Comparison of ENCODE assay signal across 10 cellular contexts in the genomic region with DNA sequence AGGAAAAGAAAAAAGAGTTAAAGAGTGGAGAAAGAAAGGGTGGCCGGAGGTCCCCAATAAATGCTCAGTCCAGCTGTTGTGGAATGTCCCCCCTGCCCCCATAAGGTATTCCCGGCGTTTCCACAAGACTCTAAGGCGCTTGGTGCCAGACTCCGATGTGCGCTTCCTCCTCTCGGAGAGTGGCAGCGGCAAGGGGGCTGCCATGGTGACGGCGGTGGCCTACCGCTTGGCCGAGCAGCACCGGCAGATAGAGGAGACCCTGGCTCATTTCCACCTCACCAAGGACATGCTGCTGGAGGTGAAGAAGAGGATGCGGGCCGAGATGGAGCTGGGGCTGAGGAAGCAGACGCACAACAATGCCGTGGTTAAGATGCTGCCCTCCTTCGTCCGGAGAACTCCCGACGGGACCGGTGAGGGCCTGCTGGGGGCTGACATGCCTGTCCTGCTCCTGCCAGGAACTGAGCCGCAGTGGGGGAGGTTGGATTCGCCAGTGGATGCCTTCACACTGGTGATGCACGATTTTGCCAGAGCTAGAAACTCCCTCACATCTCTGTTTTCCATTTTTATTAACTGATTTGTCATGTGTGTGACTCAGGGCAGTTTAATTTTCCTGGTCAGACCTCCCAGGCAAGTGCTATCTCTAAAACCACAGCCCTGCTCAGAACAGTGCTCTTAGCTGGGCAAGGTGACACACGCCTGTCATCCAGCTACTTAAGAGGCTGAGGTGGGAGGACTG. TPM values are rescaled to one million over a fixed set of nuclear protein-coding genes. Genes with fewer than 3 reads are reported as not detected.
DNase-seq lines count a peak whose midpoint lies in the region; ATAC-seq lines count a peak whose summit lies in the region.
"Had no signal": no experiment of that assay in that cellular context is flagged by ENCODE, and none has a peak within 500 bp of the region (broad histone marks: within the 10 kb centered on the region; RNA-seq: fewer than 3 reads in every experiment).

No MANE protein-coding gene starts in this region.

- peak; percentile 91 for DNase-seq in AG08395 (ENCODE audit: low spot score)
- peak; percentile 94 for DNase-seq in LHCN-M2 (ENCODE audit: low read depth)
- no peak for DNase-seq in effector memory CD8-positive, alpha-beta T cell
- DNase-seq in non-pigmented ciliary epithelial cell (ENCODE audit: low read depth), result peak; percentile 82
- no peak for DNase-seq in SIG-M5 (lab: John Stamatoyannopoulos, UW)
- no peak for DNase-seq in SK-N-DZ (ENCODE audit: low spot score)
- no peak for DNase-seq in activated CD8-positive, alpha-beta memory T cell treated with anti-CD3 and anti-CD28 coated beads, Interleukin-2, amount 50 U/mL, for 48 hours
- DNase-seq: activated CD8-positive, alpha-beta T cell treated with anti-CD3 and anti-CD28 coated beads, Interleukin-2, amount 10 ng/mL, durations not matched to agents 7 days and 5 days had no signal

- no peaks in the 10 kb centered on the region for H3K9me3 Mint-ChIP-seq in effector memory CD8-positive, alpha-beta T cell
- H3K9me3 Mint-ChIP-seq: central memory CD8-positive, alpha-beta T cell had no signal

- H3K36me3 Mint-ChIP-seq in effector memory CD8-positive, alpha-beta T cell (ENCODE audit: insufficient read depth), result peaks cover 89% of the 10 kb centered on the region

- H3K4me1 Mint-ChIP-seq in effector memory CD8-positive, alpha-beta T cell (ENCODE audit: low read depth in 2 of 2), result no peaks in the 10 kb centered on the region
- H3K4me1 Mint-ChIP-seq: central memory CD8-positive, alpha-beta T cell had no signal

- no peak overlapping the region for H3K4me3 Mint-ChIP-seq in effector memory CD8-positive, alpha-beta T cell
- H3K4me3 Mint-ChIP-seq: activated CD8-positive, alpha-beta T cell treated with anti-CD3 and anti-CD28 coated beads, Interleukin-2, amount 10 ng/mL, durations not matched to agents 7 days and 5 days; central memory CD8-positive, alpha-beta T cell had no signal

- H3K27ac Mint-ChIP-seq in effector memory CD8-positive, alpha-beta T cell, result peak overlapping the region; percentile 54 to 82
- H3K27ac Mint-ChIP-seq: activated CD8-positive, alpha-beta T cell treated with anti-CD3 and anti-CD28 coated beads, Interleukin-2, amount 10 ng/mL, durations not matched to agents 7 days and 5 days had no signal

- ATAC-seq in effector memory CD8-positive, alpha-beta T cell (replicated peaks), result no peak
- ATAC-seq in GM18517 (IDR thresholded peaks at IDR 0.05; ENCODE audit: unreplicated experiment), result no peak
- ATAC-seq: activated CD8-positive, alpha-beta T cell treated with anti-CD3 and anti-CD28 coated beads, Interleukin-2, amount 10 ng/mL, durations not matched to agents 7 days and 5 days had no signal

- no peaks in the 10 kb centered on the region for H3K27me3 Mint-ChIP-seq in effector memory CD8-positive, alpha-beta T cell
- H3K27me3 Mint-ChIP-seq: central memory CD8-positive, alpha-beta T cell had no signal

RNA-seq across cellular contexts. Expression of gene TACR2, which starts 34.2 kb away (rescaled TPM):
- total RNA-seq in LHCN-M2 (2014; rRNA removed), result 0.29 TPM in 1 of 2 replicates, not detected in the other
- polyA plus RNA-seq in LHCN-M2 (2012), result 0.77 TPM
- polyA plus RNA-seq in SK-N-DZ (2014; cell fraction: cytosol; rRNA removed), result 0.07 TPM in 1 of 2 replicates, not detected in the other
- not detected in 2 replicates for polyA plus RNA-seq in SK-N-DZ (2014; cell fraction: nucleus; rRNA removed)
- total RNA-seq: activated CD8-positive, alpha-beta T cell treated with anti-CD3 and anti-CD28 coated beads, Interleukin-2, amount 10 ng/mL, durations not matched to agents 7 days and 5 days had no signal

Comparison
In these comparisons a context has a peak if more than half of its experiments do, and no peak if none do; other contexts are left out.
1. DNase-seq: peak in AG08395 (single experiment), LHCN-M2 (single experiment) and non-pigmented ciliary epithelial cell (single experiment); none in effector memory CD8-positive, alpha-beta T cell (0 of 3), SIG-M5 (single experiment), SK-N-DZ (single experiment) and activated CD8-positive, alpha-beta memory T cell treated with anti-CD3 and anti-CD28 coated beads, Interleukin-2, amount 50 U/mL, for 48 hours (single experiment).